In the genomic region with DNA sequence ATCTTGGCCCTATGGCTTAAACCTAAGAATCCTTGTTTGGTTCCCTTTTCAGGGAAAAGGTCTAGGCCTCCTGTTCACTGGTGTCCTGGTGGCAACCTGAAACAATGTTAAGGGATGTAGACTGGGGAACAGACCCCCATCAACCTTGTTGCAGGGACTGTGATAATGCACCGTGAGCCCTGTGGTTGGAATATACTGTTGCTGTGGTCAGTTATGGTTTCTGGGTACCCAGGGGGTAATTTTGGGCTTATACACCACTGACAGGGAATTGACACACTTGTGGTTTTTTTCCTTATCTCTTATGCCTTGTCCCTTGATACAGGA, we compare ENCODE assay signal across 14 cellular contexts.
DNase-seq lines count a peak whose midpoint lies in the region; ATAC-seq, FAIRE-seq and TF ChIP-seq lines count a peak whose summit lies in the region.
"Had no signal": no experiment of that assay in that cellular context is flagged by ENCODE, and none has a peak within 500 bp of the region (broad histone marks: within the 10 kb centered on the region; RNA-seq: fewer than 3 reads in every experiment).

No MANE protein-coding gene starts in this region.

- FAIRE-seq in K562 (lab: Jason Lieb, UNC), result no peak

- no peak for TF ChIP-seq RAD21 in K562 (CRISPR knock-in tag; conservative IDR thresholded peaks at IDR 0.05 in 1 of 2, IDR thresholded peaks at IDR 0.05 in 1 of 2)

- in situ Hi-C loops in K562 (cut with MboI), result no loop called here

- H3K9me3 ChIP-seq in K562 (replicated peaks; ENCODE audit: control insufficient read depth, insufficient read depth, low read depth, low read length), result peaks cover 3% of the 10 kb centered on the region
- H3K9me3 ChIP-seq: heart left ventricle, mucosa of descending colon, thoracic aorta had no signal

- no peaks in the 10 kb centered on the region for H3K9me3 Mint-ChIP-seq in activated naive CD4-positive, alpha-beta T cell treated with anti-CD3 and anti-CD28 coated beads for 36 hours
- no peaks in the 10 kb centered on the region for H3K9me3 Mint-ChIP-seq in stimulated activated naive B cell treated with anti-CD40 and anti-IgM and Interleukin-4, amounts not matched to agents 10 μg/mL and 1 μg/mL and 100 μg/mL, for 72 hours
- H3K9me3 Mint-ChIP-seq: activated naive CD4-positive, alpha-beta T cell treated with anti-CD3 and anti-CD28 coated beads, Interleukin-2, amount 50 U/mL, for 24 hours had no signal

- no peaks in the 10 kb centered on the region for H3K27me3 ChIP-seq in K562 (ENCODE audit: control insufficient read depth in 2 of 2, insufficient read depth in 2 of 2, low read length in 2 of 2)
- H3K27me3 ChIP-seq: heart left ventricle had no signal

- H4K20me1 ChIP-seq in K562 (replicated peaks; ENCODE audit: control insufficient read depth, insufficient read depth, low read length), result no peaks in the 10 kb centered on the region

- BruUV-seq in K562 (replicated peaks; lab: Mats Ljungman, UMichigan), result TSS peak; percentile 47

- intact Hi-C loops in activated naive CD4-positive, alpha-beta T cell treated with anti-CD3 and anti-CD28 coated beads for 36 hours (cut with micrococcal nuclease), result loop anchor here (2.0 to 5.0 kb wide), 2 partner anchors 74 to 77 kb away; no protein-coding TSS in a partner anchor
- intact Hi-C loops in K562 (cut with micrococcal nuclease), result loop anchor here (2.0 to 5.0 kb wide), 3 partner anchors 60 to 147 kb away; a partner anchor contains a TSS

- peaks cover 48% of the 10 kb centered on the region for H3K79me2 ChIP-seq in K562 (ENCODE audit: control insufficient read depth, insufficient read depth, low read length)
- H3K79me2 ChIP-seq: parathyroid adenoma had no signal

- H3K27ac Mint-ChIP-seq in activated naive CD4-positive, alpha-beta T cell treated with anti-CD3 and anti-CD28 coated beads for 36 hours, result peak overlapping the region; percentile 85
- no peak overlapping the region for H3K27ac Mint-ChIP-seq in stimulated activated naive B cell treated with anti-CD40 and anti-IgM and Interleukin-4, amounts not matched to agents 10 μg/mL and 1 μg/mL and 100 μg/mL, for 72 hours

- peaks cover 2% of the 10 kb centered on the region for H3K36me3 Mint-ChIP-seq in activated naive CD4-positive, alpha-beta T cell treated with anti-CD3 and anti-CD28 coated beads for 36 hours (ENCODE audit: low read depth)
- H3K36me3 Mint-ChIP-seq in stimulated activated naive B cell treated with anti-CD40 and anti-IgM and Interleukin-4, amounts not matched to agents 10 μg/mL and 1 μg/mL and 100 μg/mL, for 72 hours, result no peaks in the 10 kb centered on the region
- H3K36me3 Mint-ChIP-seq: activated naive CD4-positive, alpha-beta T cell treated with anti-CD3 and anti-CD28 coated beads, Interleukin-2, amount 50 U/mL, for 24 hours had no signal

- TF ChIP-seq CTCF in K562 (IDR thresholded peaks at IDR 0.05 in 2 of 3, conservative IDR thresholded peaks at IDR 0.05 in 1 of 3; ENCODE audit: insufficient read depth in 2 of 3, low read depth in 1 of 3, low read length in 3 of 3), result no peak
- no peak for TF ChIP-seq CTCF in GM10266 (IDR thresholded peaks at IDR 0.05; ENCODE audit: control insufficient read depth, insufficient read depth, low read depth, missing control alignments)

- peaks cover 28 to 84% of the 10 kb centered on the region in 2 experiments for H3K4me1 ChIP-seq in K562 (replicated peaks in 1 of 2; ENCODE audit: control insufficient read depth in 2 of 2, insufficient read depth in 2 of 2, low read length in 2 of 2)
- H3K4me1 ChIP-seq: parathyroid adenoma had no signal

- no peaks in the 10 kb centered on the region for H3K9me1 ChIP-seq in K562 (ENCODE audit: control insufficient read depth, insufficient read depth, low read length)

- TF ChIP-seq POLR2A in K562 (conservative IDR thresholded peaks at IDR 0.05), result no peak

- H3K4me1 Mint-ChIP-seq in activated naive CD4-positive, alpha-beta T cell treated with anti-CD3 and anti-CD28 coated beads for 36 hours (ENCODE audit: low read depth), result peaks cover 32% of the 10 kb centered on the region
- peaks cover 7 to 14% of the 10 kb centered on the region in 2 donors for H3K4me1 Mint-ChIP-seq in stimulated activated naive B cell treated with anti-CD40 and anti-IgM and Interleukin-4, amounts not matched to agents 10 μg/mL and 1 μg/mL and 100 μg/mL, for 72 hours

- H3K4me3 Mint-ChIP-seq in activated naive CD4-positive, alpha-beta T cell treated with anti-CD3 and anti-CD28 coated beads for 36 hours, result no peak overlapping the region
- H3K4me3 Mint-ChIP-seq in stimulated activated naive B cell treated with anti-CD40 and anti-IgM and Interleukin-4, amounts not matched to agents 10 μg/mL and 1 μg/mL and 100 μg/mL, for 72 hours, result no peak overlapping the region
- H3K4me3 Mint-ChIP-seq: activated naive CD4-positive, alpha-beta T cell treated with anti-CD3 and anti-CD28 coated beads, Interleukin-2, amount 50 U/mL, for 24 hours had no signal

- TF ChIP-seq EP300 in K562 (IDR thresholded peaks at IDR 0.05; ENCODE audit: low read length), result no peak

- WGBS in K562 (ENCODE audit: insufficient coverage, low coverage, missing lambda C conversion rate), result 0% methylated on average over 1 of the region's 1 CpG

- H3K36me3 ChIP-seq in K562 (ENCODE audit: control insufficient read depth, insufficient read depth, low read length), result peaks cover 13% of the 10 kb centered on the region
- H3K36me3 ChIP-seq: heart left ventricle, thoracic aorta had no signal

- DNase-seq in activated naive CD4-positive, alpha-beta T cell treated with anti-CD3 and anti-CD28 coated beads for 36 hours, result no peak
- no peak for DNase-seq in activated naive CD4-positive, alpha-beta T cell (lab: John Stamatoyannopoulos, UW)
- DNase-seq in MV-4-11 (lab: John Stamatoyannopoulos, UW) (peak; percentile 32), K562 (ENCODE audit: extremely low read depth in 1 of 4, low spot score in 3 of 4) (peak; percentile 33 to 79 (median 58)), GM10266 (ENCODE audit: extremely low spot score) (no peak), HK-2 (ENCODE audit: unreplicated experiment) (no peak)
- no peak for DNase-seq in stimulated activated naive B cell treated with anti-CD40 and anti-IgM and Interleukin-4, amounts not matched to agents 10 μg/mL and 1 μg/mL and 100 μg/mL, for 72 hours
- DNase-seq: mucosa of descending colon, NCI-H1417 treated with DMSO at 0.1 percent for 48 hours had no signal

- H3K27ac ChIP-seq in K562 (ENCODE audit: extremely low read depth, low read depth, low read length), result peak overlapping the region; percentile 100
- H3K27ac ChIP-seq: parathyroid adenoma, thoracic aorta had no signal

- CTCF ChIA-PET in activated naive CD4-positive, alpha-beta T cell treated with anti-CD3 and anti-CD28 coated beads for 36 hours (lab: Charles Lee), result interaction anchor here (1.0 to 1.6 kb wide), 4 partner anchors 11 to 63 kb away, joined by 3 to 6 read pairs (median 4); no protein-coding TSS in a partner anchor
- CTCF ChIA-PET in K562 (lab: Yijun Ruan, JAX; ENCODE audit: low intra/inter-chr PET ratio), result no interaction called here

- no peak overlapping the region for H3K4me3 ChIP-seq in K562
- H3K4me3 ChIP-seq: heart left ventricle, mucosa of descending colon, thoracic aorta had no signal

- H3K9ac ChIP-seq in K562 (ENCODE audit: insufficient read depth in 1 of 2, low read depth in 2 of 2, low read length in 2 of 2), result peak overlapping the region in 1 of 2 experiments; percentile 80; a peak in 3 of 4 replicates
- H3K9ac ChIP-seq: parathyroid adenoma had no signal

- no peak overlapping the region for H2AFZ ChIP-seq in K562 (ENCODE audit: low read depth, low read length)
- H2AFZ ChIP-seq: parathyroid adenoma had no signal

- ATAC-seq in K562 (peak; percentile 32), HG03520 (IDR thresholded peaks at IDR 0.05; ENCODE audit: unreplicated experiment) (no peak)
- peak; percentile 33 for ATAC-seq in stimulated activated naive B cell treated with anti-CD40 and anti-IgM and Interleukin-4, amounts not matched to agents 10 μg/mL and 1 μg/mL and 100 μg/mL, for 72 hours (replicated peaks)

- H3K27me3 Mint-ChIP-seq in activated naive CD4-positive, alpha-beta T cell treated with anti-CD3 and anti-CD28 coated beads for 36 hours (ENCODE audit: low read depth), result no peaks in the 10 kb centered on the region
- peaks cover 4 to 6% of the 10 kb centered on the region in 2 donors for H3K27me3 Mint-ChIP-seq in stimulated activated naive B cell treated with anti-CD40 and anti-IgM and Interleukin-4, amounts not matched to agents 10 μg/mL and 1 μg/mL and 100 μg/mL, for 72 hours
- H3K27me3 Mint-ChIP-seq: activated naive CD4-positive, alpha-beta T cell treated with anti-CD3 and anti-CD28 coated beads, Interleukin-2, amount 50 U/mL, for 24 hours had no signal

- peak overlapping the region; percentile 70 for H3K4me2 ChIP-seq in K562 (ENCODE audit: insufficient read depth, low read length)

- POLR2A ChIA-PET in K562 (lab: Yijun Ruan, JAX), result interaction anchor here (0.6 to 4.7 kb wide), 17 partner anchors 9 to 308 kb away, joined by 3 to 41 read pairs (median 4); a partner anchor contains a TSS

TF ChIP-seq in K562, 482 proteins besides CTCF, POLR2A, EP300 and RAD21 (continues in another document):
- TF ChIP-seq, protein P1, sequence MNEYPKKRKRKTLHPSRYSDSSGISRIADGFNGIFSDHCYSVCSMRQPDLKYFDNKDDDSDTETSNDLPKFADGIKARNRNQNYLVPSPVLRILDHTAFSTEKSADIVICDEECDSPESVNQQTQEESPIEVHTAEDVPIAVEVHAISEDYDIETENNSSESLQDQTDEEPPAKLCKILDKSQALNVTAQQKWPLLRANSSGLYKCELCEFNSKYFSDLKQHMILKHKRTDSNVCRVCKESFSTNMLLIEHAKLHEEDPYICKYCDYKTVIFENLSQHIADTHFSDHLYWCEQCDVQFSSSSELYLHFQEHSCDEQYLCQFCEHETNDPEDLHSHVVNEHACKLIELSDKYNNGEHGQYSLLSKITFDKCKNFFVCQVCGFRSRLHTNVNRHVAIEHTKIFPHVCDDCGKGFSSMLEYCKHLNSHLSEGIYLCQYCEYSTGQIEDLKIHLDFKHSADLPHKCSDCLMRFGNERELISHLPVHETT (CRISPR knock-in tag; conservative IDR thresholded peaks at IDR 0.05 in 1 of 2, IDR thresholded peaks at IDR 0.05 in 1 of 2), result peak in 1 of 2 experiments; percentile 34; a peak in 1 of 4 replicates
- TF ChIP-seq, protein P2, sequence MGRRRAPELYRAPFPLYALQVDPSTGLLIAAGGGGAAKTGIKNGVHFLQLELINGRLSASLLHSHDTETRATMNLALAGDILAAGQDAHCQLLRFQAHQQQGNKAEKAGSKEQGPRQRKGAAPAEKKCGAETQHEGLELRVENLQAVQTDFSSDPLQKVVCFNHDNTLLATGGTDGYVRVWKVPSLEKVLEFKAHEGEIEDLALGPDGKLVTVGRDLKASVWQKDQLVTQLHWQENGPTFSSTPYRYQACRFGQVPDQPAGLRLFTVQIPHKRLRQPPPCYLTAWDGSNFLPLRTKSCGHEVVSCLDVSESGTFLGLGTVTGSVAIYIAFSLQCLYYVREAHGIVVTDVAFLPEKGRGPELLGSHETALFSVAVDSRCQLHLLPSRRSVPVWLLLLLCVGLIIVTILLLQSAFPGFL (CRISPR knock-in tag; IDR thresholded peaks at IDR 0.05), result no peak
- no peak for TF ChIP-seq NONO (IDR thresholded peaks at IDR 0.05; ENCODE audit: low read depth in 2 of 2, low read length in 1 of 2)

Comparison
In these comparisons a context has a peak if more than half of its experiments do, and no peak if none do; other contexts are left out.
1. DNase-seq: peak in MV-4-11 (single experiment) and K562 (4 of 4); none in activated naive CD4-positive, alpha-beta T cell treated with anti-CD3 and anti-CD28 coated beads for 36 hours (single experiment), activated naive CD4-positive, alpha-beta T cell (0 of 4), stimulated activated naive B cell treated with anti-CD40 and anti-IgM and Interleukin-4, amounts not matched to agents 10 μg/mL and 1 μg/mL and 100 μg/mL, for 72 hours (single experiment), GM10266 (single experiment) and HK-2 (single experiment).